8 cellular contexts compared by ENCODE assay signal in genomic region chr12:56634837-56635538, GRCh38. TPM values are rescaled to one million over a fixed set of nuclear protein-coding genes. Genes with fewer than 3 reads are reported as not detected.
A peak's percentile ranks its signal among the peaks of the same experiment; 100 is the strongest.
DNase-seq lines count a peak whose midpoint lies in the region; ATAC-seq, FAIRE-seq and TF ChIP-seq lines count a peak whose summit lies in the region.

No MANE protein-coding gene starts in this region.

- H3K79me2 ChIP-seq in MM.1S (ENCODE audit: low read length) (peaks cover 83% of the 10 kb centered on the region), neural progenitor cell (ENCODE audit: low read depth) (peaks cover 47% of the 10 kb centered on the region)

- H3K4me3 ChIP-seq in MM.1S (ENCODE audit: low read length) (peak overlapping the region; percentile 71), neural progenitor cell (peak overlapping the region; percentile 88)

- H3K9me3 Mint-ChIP-seq in activated naive CD4-positive, alpha-beta T cell treated with anti-CD3 and anti-CD28 coated beads, Interleukin-2, amount 10 ng/mL, durations not matched to agents 7 days and 5 days, result no peaks in the 10 kb centered on the region
- H3K9me3 Mint-ChIP-seq in neural progenitor cell, result no peaks in the 10 kb centered on the region

- TF ChIP-seq CTCF in MM.1S (IDR thresholded peaks at IDR 0.05; ENCODE audit: low read length) (peak; percentile 33), neural progenitor cell (IDR thresholded peaks at IDR 0.05) (peak; percentile 52)

- ATAC-seq in GM21526 (IDR thresholded peaks at IDR 0.05; ENCODE audit: low FRiP score, unreplicated experiment), result peak; percentile 23

- H3K27me3 Mint-ChIP-seq in activated naive CD4-positive, alpha-beta T cell treated with anti-CD3 and anti-CD28 coated beads, Interleukin-2, amount 10 ng/mL, durations not matched to agents 7 days and 5 days, result no peaks in the 10 kb centered on the region
- H3K27me3 Mint-ChIP-seq in neural progenitor cell (ENCODE audit: insufficient read depth, low read depth), result peaks cover 8% of the 10 kb centered on the region

- peaks cover 80% of the 10 kb centered on the region for H3K4me1 Mint-ChIP-seq in activated naive CD4-positive, alpha-beta T cell treated with anti-CD3 and anti-CD28 coated beads, Interleukin-2, amount 10 ng/mL, durations not matched to agents 7 days and 5 days
- H3K4me1 Mint-ChIP-seq in neural progenitor cell, result peaks cover 72% of the 10 kb centered on the region

- no peak for FAIRE-seq in frontal cortex (lab: Jason Lieb, UNC)

- 0 out of 2 replicates have a peak overlapping the region, but pooled peaks have one; percentile 25 for H2AFZ ChIP-seq in MM.1S (ENCODE audit: low read length)
- peak overlapping the region; percentile 5 for H2AFZ ChIP-seq in neural progenitor cell (replicated peaks)

- H3K9me2 ChIP-seq in MM.1S (replicated peaks; ENCODE audit: insufficient read depth, low read length), result no peaks in the 10 kb centered on the region

- H3K4me2 ChIP-seq in MM.1S (ENCODE audit: low read depth, low read length) (peak overlapping the region; percentile 97), neural progenitor cell (peak overlapping the region; percentile 88)

- H3K27me3 ChIP-seq in MM.1S (replicated peaks; ENCODE audit: insufficient read depth, low read length) (no peaks in the 10 kb centered on the region), neural progenitor cell (no peaks in the 10 kb centered on the region)

- DNase-seq in COR-L47 (lab: John Stamatoyannopoulos, UW), result peak; percentile 68
- peak; percentile 84 for DNase-seq in MM.1S
- peak; percentile 51 for DNase-seq in SHP77 treated with DMSO at 0.1 percent for 48 hours (lab: John Stamatoyannopoulos, UW)
- DNase-seq in activated naive CD4-positive, alpha-beta T cell treated with anti-CD3 and anti-CD28 coated beads, Interleukin-2, amount 10 ng/mL, durations not matched to agents 7 days and 5 days, result peak; percentile 82
- peak; percentile 77 to 78 for DNase-seq in frontal cortex (ENCODE audit: low spot score in 2 of 2)
- peak; percentile 86 for DNase-seq in neural progenitor cell (ENCODE audit: low spot score)
- DNase-seq in ureter (ENCODE audit: low spot score), result peak; percentile 83

- H3K9ac ChIP-seq in MM.1S (ENCODE audit: low read length) (peak overlapping the region; percentile 75), neural progenitor cell (peak overlapping the region; percentile 36)

- H3F3A ChIP-seq in MM.1S (ENCODE audit: insufficient read depth, low read length) (peaks cover 73% of the 10 kb centered on the region), neural progenitor cell (ENCODE audit: low read depth) (peaks cover 84% of the 10 kb centered on the region)

- H3K36me3 ChIP-seq in MM.1S (replicated peaks; ENCODE audit: insufficient read depth, low read length), result peaks cover 10% of the 10 kb centered on the region; the same call in 1 of the 2 replicates
- H3K36me3 ChIP-seq in neural progenitor cell, result no peaks in the 10 kb centered on the region

- peaks cover 46% of the 10 kb centered on the region for H3K4me1 ChIP-seq in MM.1S (ENCODE audit: low read length)
- H3K4me1 ChIP-seq in neural progenitor cell, result peaks cover 35% of the 10 kb centered on the region

- CTCF ChIA-PET in activated naive CD4-positive, alpha-beta T cell treated with anti-CD3 and anti-CD28 coated beads, Interleukin-2, amount 10 ng/mL, durations not matched to agents 7 days and 5 days (lab: Charles Lee), result interaction anchor here (1.3 to 4.2 kb wide), 6 partner anchors 12 to 121 kb away, joined by 3 to 34 read pairs (median 24); no protein-coding TSS in a partner anchor

- H3K27ac Mint-ChIP-seq in activated naive CD4-positive, alpha-beta T cell treated with anti-CD3 and anti-CD28 coated beads, Interleukin-2, amount 10 ng/mL, durations not matched to agents 7 days and 5 days, result peak overlapping the region; percentile 97
- peak overlapping the region; percentile 94 for H3K27ac Mint-ChIP-seq in neural progenitor cell

- H3K9me3 ChIP-seq in MM.1S (replicated peaks; ENCODE audit: insufficient read depth, low read length), result no peaks in the 10 kb centered on the region
- H3K9me3 ChIP-seq in neural progenitor cell (ENCODE audit: low read depth), result no peaks in the 10 kb centered on the region

- peak overlapping the region; percentile 75 for H3K27ac ChIP-seq in MM.1S (ENCODE audit: low read length)
- H3K27ac ChIP-seq in neural progenitor cell, result peak overlapping the region; percentile 76

- peaks cover 40% of the 10 kb centered on the region for H3K36me3 Mint-ChIP-seq in activated naive CD4-positive, alpha-beta T cell treated with anti-CD3 and anti-CD28 coated beads, Interleukin-2, amount 10 ng/mL, durations not matched to agents 7 days and 5 days
- H3K36me3 Mint-ChIP-seq in neural progenitor cell, result peaks cover 19% of the 10 kb centered on the region

- H3K4me3 Mint-ChIP-seq in activated naive CD4-positive, alpha-beta T cell treated with anti-CD3 and anti-CD28 coated beads, Interleukin-2, amount 10 ng/mL, durations not matched to agents 7 days and 5 days, result peak overlapping the region; percentile 99
- peak overlapping the region; percentile 99 for H3K4me3 Mint-ChIP-seq in neural progenitor cell

- H4K20me1 ChIP-seq in MM.1S (ENCODE audit: insufficient read depth, low read length) (0 out of 2 replicates have a peak, but pooled peaks cover 10% of the 10 kb centered on the region), neural progenitor cell (ENCODE audit: low read depth) (peaks cover 23% of the 10 kb centered on the region)

RNA-seq across cellular contexts. Expression of gene BAZ2A, which starts 4.9 kb away (rescaled TPM):
- total RNA-seq in frontal cortex (13.5 TPM), neural progenitor cell (ENCODE audit: low replicate concordance) (27.1 and 55.1 TPM in 2 replicates), ureter (141 TPM)

RNA-seq across cellular contexts. Expression of gene ATP5F1B, which starts 10.8 kb away (rescaled TPM):
- 464 TPM for total RNA-seq in frontal cortex
- total RNA-seq in neural progenitor cell (ENCODE audit: low replicate concordance), result 558 and 609 TPM in 2 replicates
- total RNA-seq in ureter, result 601 TPM

RNA-seq across cellular contexts. Expression of gene PTGES3, which starts 53.1 kb away (rescaled TPM):
- 78.7 TPM for total RNA-seq in frontal cortex
- total RNA-seq in neural progenitor cell (ENCODE audit: low replicate concordance), result 197 and 298 TPM in 2 replicates
- total RNA-seq in ureter, result 212 TPM

Comparison
In these comparisons a context has a peak if more than half of its experiments do, and no peak if none do; other contexts are left out.
1. Peak in every context shown above with its lines: DNase-seq, ATAC-seq, H3K4me3 ChIP-seq and H3K27ac ChIP-seq.